In the genomic region with DNA sequence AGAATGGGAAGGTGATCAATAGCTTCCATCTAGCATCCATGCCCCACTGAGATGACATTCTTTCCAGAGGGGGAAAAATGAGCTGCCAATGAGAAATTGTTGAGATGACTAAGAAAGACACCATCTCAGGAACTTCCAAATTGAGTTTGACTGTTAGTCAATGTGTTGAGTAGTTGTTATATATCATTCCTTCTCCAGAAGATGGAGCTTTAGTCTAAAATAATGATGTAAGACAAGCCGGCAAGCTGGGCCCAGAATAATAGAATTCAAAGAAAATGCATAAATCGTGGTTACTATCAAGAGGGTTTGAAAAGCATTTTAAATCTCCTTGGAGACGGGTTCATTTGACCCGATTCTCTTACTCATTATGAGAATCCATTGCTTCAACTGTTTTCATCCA, we compare ENCODE assay signal across 8 cellular contexts.
DNase-seq lines count a peak whose midpoint lies in the region; ATAC-seq and TF ChIP-seq lines count a peak whose summit lies in the region.

No MANE protein-coding gene starts in this region.

- H3K36me3 ChIP-seq in heart right ventricle (no peaks in the 10 kb centered on the region), gastroesophageal sphincter (no peaks in the 10 kb centered on the region)

- no peaks in the 10 kb centered on the region for H3K36me3 Mint-ChIP-seq in activated CD4-positive, alpha-beta memory T cell treated with anti-CD3 and anti-CD28 coated beads, Interleukin-2, amount 10 ng/mL, durations not matched to agents 7 days and 5 days (ENCODE audit: low read depth)

- no peak for TF ChIP-seq POLR2A in gastroesophageal sphincter (IDR thresholded peaks at IDR 0.05)

- ATAC-seq in heart right ventricle (peak in 2 of 8 donors; percentile 39 to 55), left ventricle myocardium superior (no peak), gastroesophageal sphincter (no peak), HG03439 (IDR thresholded peaks at IDR 0.05; ENCODE audit: unreplicated experiment) (no peak)

- TF ChIP-seq CTCF in heart right ventricle (IDR thresholded peaks at IDR 0.05), result peak in 6 of 9 donors; percentile 32 to 59 (median 52)
- no peak for TF ChIP-seq CTCF in fibroblast of mammary gland (conservative IDR thresholded peaks at IDR 0.05; ENCODE audit: control insufficient read depth, insufficient read depth, low read depth, low read length)
- no peak for TF ChIP-seq CTCF in gastroesophageal sphincter (IDR thresholded peaks at IDR 0.05)

- no peak overlapping the region for H3K27ac ChIP-seq in heart right ventricle
- H3K27ac ChIP-seq in gastroesophageal sphincter, result no peak overlapping the region

- CTCF ChIA-PET in activated CD4-positive, alpha-beta memory T cell treated with anti-CD3 and anti-CD28 coated beads, Interleukin-2, amount 10 ng/mL, durations not matched to agents 7 days and 5 days (lab: Charles Lee), result interaction anchor here (1.0 to 3.0 kb wide), 5 partner anchors 15 to 200 kb away, joined by 3 to 21 read pairs (median 5); no protein-coding TSS in a partner anchor

- intact Hi-C loops in heart right ventricle (cut with DNase I) (loop anchor here (1.0 to 10.0 kb wide), 7 partner anchors 192 to 600 kb away; no protein-coding TSS in a partner anchor), left ventricle myocardium superior (cut with micrococcal nuclease) (loop anchor here (5.0 kb wide), 1 partner anchor 192 kb away; no protein-coding TSS in a partner anchor)

- H3K4me1 Mint-ChIP-seq in activated CD4-positive, alpha-beta memory T cell treated with anti-CD3 and anti-CD28 coated beads, Interleukin-2, amount 10 ng/mL, durations not matched to agents 7 days and 5 days, result peaks cover 8% of the 10 kb centered on the region

- POLR2A ChIA-PET in activated CD4-positive, alpha-beta memory T cell treated with anti-CD3 and anti-CD28 coated beads, Interleukin-2, amount 10 ng/mL, durations not matched to agents 7 days and 5 days (lab: Charles Lee), result interaction anchor here (1.9 kb wide), 1 partner anchor 195 kb away, joined by 8 read pairs; no protein-coding TSS in a partner anchor

- H3K4me1 ChIP-seq in heart right ventricle (no peaks in the 10 kb centered on the region), gastroesophageal sphincter (no peaks in the 10 kb centered on the region)

- WGBS in heart right ventricle, 2 donors, result 37 to 41% methylated on average over 4 of the region's 4 CpGs
- WGBS in gastroesophageal sphincter (ENCODE audit: low coverage in 1 of 2), 2 donors, result 27 to 55% methylated on average over 4 of the region's 4 CpGs

- H3K27ac Mint-ChIP-seq in activated CD4-positive, alpha-beta memory T cell treated with anti-CD3 and anti-CD28 coated beads, Interleukin-2, amount 10 ng/mL, durations not matched to agents 7 days and 5 days, result no peak overlapping the region

- H3K9me3 Mint-ChIP-seq in activated CD4-positive, alpha-beta memory T cell treated with anti-CD3 and anti-CD28 coated beads, Interleukin-2, amount 10 ng/mL, durations not matched to agents 7 days and 5 days, result no peaks in the 10 kb centered on the region

- no peak for TF ChIP-seq EP300 in gastroesophageal sphincter (IDR thresholded peaks at IDR 0.05)

- no peaks in the 10 kb centered on the region for H3K27me3 Mint-ChIP-seq in activated CD4-positive, alpha-beta memory T cell treated with anti-CD3 and anti-CD28 coated beads, Interleukin-2, amount 10 ng/mL, durations not matched to agents 7 days and 5 days

- H3K4me3 ChIP-seq in heart right ventricle (no peak overlapping the region), fibroblast of mammary gland (ENCODE audit: control insufficient read depth, low read depth, low read length) (no peak overlapping the region), gastroesophageal sphincter (no peak overlapping the region)

- no peaks in the 10 kb centered on the region for H3K27me3 ChIP-seq in heart right ventricle
- no peaks in the 10 kb centered on the region for H3K27me3 ChIP-seq in gastroesophageal sphincter

- no peak overlapping the region for H3K4me3 Mint-ChIP-seq in activated CD4-positive, alpha-beta memory T cell treated with anti-CD3 and anti-CD28 coated beads, Interleukin-2, amount 10 ng/mL, durations not matched to agents 7 days and 5 days

- H3K9me3 ChIP-seq in heart right ventricle, result no peaks in the 10 kb centered on the region
- H3K9me3 ChIP-seq in gastroesophageal sphincter, result no peaks in the 10 kb centered on the region

- DNase-seq in heart right ventricle (no peak), left ventricle myocardium superior (no peak), RPMI7951 (ENCODE audit: low read depth) (peak; percentile 33), fibroblast of mammary gland (ENCODE audit: low read depth) (peak; percentile 26), superior temporal gyrus (ENCODE audit: extremely low spot score) (peak; percentile 52)
- DNase-seq in activated CD4-positive, alpha-beta memory T cell treated with anti-CD3 and anti-CD28 coated beads, Interleukin-2, amount 10 ng/mL, durations not matched to agents 7 days and 5 days, result no peak

Comparison
In these comparisons a context has a peak if more than half of its experiments do, and no peak if none do; other contexts are left out.
1. DNase-seq: peak in RPMI7951 (single experiment), fibroblast of mammary gland (single experiment) and superior temporal gyrus (single experiment); none in heart right ventricle (0 of 2), left ventricle myocardium superior (single experiment) and activated CD4-positive, alpha-beta memory T cell treated with anti-CD3 and anti-CD28 coated beads, Interleukin-2, amount 10 ng/mL, durations not matched to agents 7 days and 5 days (single experiment).
2. CTCF ChIP-seq: peak in heart right ventricle (6 of 9); none in fibroblast of mammary gland (single experiment) and gastroesophageal sphincter (0 of 4).